Comparison of ENCODE assay signal across 8 cellular contexts in genomic region chr1:70205076-70205436, GRCh38. TPM values are rescaled to one million over a fixed set of nuclear protein-coding genes. Genes with fewer than 3 reads are reported as not detected.
DNase-seq lines count a peak whose midpoint lies in the region; ATAC-seq and TF ChIP-seq lines count a peak whose summit lies in the region.

No MANE protein-coding gene starts in this region.

- ATAC-seq in GM18511 (IDR thresholded peaks at IDR 0.05; ENCODE audit: unreplicated experiment) (peak; percentile 48), HG02571 (IDR thresholded peaks at IDR 0.05; ENCODE audit: unreplicated experiment) (peak; percentile 28), HG02970 (IDR thresholded peaks at IDR 0.05; ENCODE audit: low FRiP score, unreplicated experiment) (no peak), HG02973 (IDR thresholded peaks at IDR 0.05; ENCODE audit: unreplicated experiment) (no peak)

- peaks cover 25% of the 10 kb centered on the region for H3K36me3 ChIP-seq in SJSA1
- peaks cover 0 to 5% (median 0%) of the 10 kb centered on the region in 4 donors for H3K36me3 ChIP-seq in sigmoid colon

- H3K27me3 ChIP-seq in SJSA1 (replicated peaks) = no peaks in the 10 kb centered on the region
- H3K27me3 ChIP-seq in sigmoid colon = no peaks in the 10 kb centered on the region

- H3K27ac ChIP-seq in SJSA1 (peak overlapping the region; percentile 87), sigmoid colon (peak overlapping the region; percentile 85 to 93 (median 90))

- H3K9me3 ChIP-seq in SJSA1 (replicated peaks) = no peaks in the 10 kb centered on the region
- H3K9me3 ChIP-seq in sigmoid colon = no peaks in the 10 kb centered on the region

- TF ChIP-seq EP300 in sigmoid colon (IDR thresholded peaks at IDR 0.05) = no peak

- DNase-seq in SJSA1 (ENCODE audit: low read depth in 1 of 2, low spot score in 2 of 2) (no peak), fibroblast of the aortic adventitia (ENCODE audit: low read depth) (no peak), sigmoid colon (peak; percentile 56), mesenteric fat pad (ENCODE audit: low spot score) (no peak)

- TF ChIP-seq POLR2A in sigmoid colon (IDR thresholded peaks at IDR 0.05) = no peak

- 0 to 1% methylated on average over 10 of the region's 10 CpGs for WGBS in sigmoid colon, 2 donors

- intact Hi-C loops in sigmoid colon (cut with DNase I) = loop anchor here (1.0 to 2.0 kb wide), 2 partner anchors 149 to 206 kb away; partner anchors contain the start of genes ANKRD13C and CTH

- TF ChIP-seq CTCF in fibroblast of the aortic adventitia (IDR thresholded peaks at IDR 0.05; ENCODE audit: insufficient read depth, low read length) (no peak), sigmoid colon (IDR thresholded peaks at IDR 0.05) (no peak)

- H3K4me1 ChIP-seq in SJSA1 (replicated peaks) = no peaks in the 10 kb centered on the region
- peaks cover 0 to 58% (median 49%) of the 10 kb centered on the region in 4 donors for H3K4me1 ChIP-seq in sigmoid colon

- H3K4me3 ChIP-seq in SJSA1 (peak overlapping the region; percentile 57), fibroblast of the aortic adventitia (ENCODE audit: low read depth, low read length) (peak overlapping the region; percentile 98), sigmoid colon (peak overlapping the region; percentile 60 to 86 (median 69))

RNA-seq across cellular contexts. Expression of gene LRRC40, which starts 0.3 kb away (rescaled TPM):
- total RNA-seq in SJSA1 (2014; rRNA removed; shearing (Covaris generic)) = 30.9 and 35.9 TPM in 2 replicates
- 18.7 and 27.9 TPM in 2 replicates for total RNA-seq in fibroblast of the aortic adventitia (ENCODE audit: low replicate concordance)
- total RNA-seq in sigmoid colon = 10 to 100 TPM; 14.0 to 20.7 (median 16.6) TPM
- 1 to 10 TPM; 7.5 to 9.0 (median 8.4) TPM for polyA plus RNA-seq in sigmoid colon
- 11.2 TPM for total RNA-seq in mesenteric fat pad

RNA-seq across cellular contexts. Expression of gene SRSF11, which starts 16.1 kb away (rescaled TPM):
- total RNA-seq in SJSA1 (2014; rRNA removed; shearing (Covaris generic)) = 92.8 and 114 TPM in 2 replicates
- total RNA-seq in fibroblast of the aortic adventitia (ENCODE audit: low replicate concordance) = 110 and 159 TPM in 2 replicates
- 100 to 1,000 TPM; 156 to 248 (median 176) TPM for total RNA-seq in sigmoid colon
- 10 to 100 TPM; 34.2 to 87.6 (median 41.2) TPM for polyA plus RNA-seq in sigmoid colon
- 150 TPM for total RNA-seq in mesenteric fat pad

Comparison
In these comparisons a context has a peak if more than half of its experiments do, and no peak if none do; other contexts are left out.
1. ATAC-seq: peak in GM18511 (single experiment) and HG02571 (single experiment); none in HG02970 (single experiment) and HG02973 (single experiment).
2. Peak in every context shown above with its lines, with median percentiles within 50 percentile points of each other: H3K4me3 ChIP-seq.